1 cellular context compared by ENCODE assay signal in the genomic region with DNA sequence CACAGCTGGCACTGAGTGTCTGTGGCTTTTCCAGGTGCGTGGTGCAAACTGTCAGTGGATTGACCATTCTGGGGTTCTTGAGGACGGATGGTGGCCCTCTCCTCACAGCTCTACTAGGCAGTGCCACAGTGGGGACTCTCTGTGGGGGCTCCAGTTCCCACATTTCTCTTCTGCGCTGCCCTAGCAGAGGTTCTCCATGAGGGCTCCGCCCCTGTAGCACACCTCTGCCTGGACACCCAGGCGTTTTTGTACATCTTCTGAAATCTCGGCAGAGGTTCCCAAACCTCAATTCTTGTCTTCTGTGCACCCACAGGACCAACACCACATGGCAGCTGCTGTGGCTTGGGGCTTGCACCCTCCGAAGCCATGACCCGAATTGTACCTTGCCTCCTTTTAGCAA.
TF ChIP-seq lines count a peak whose summit lies in the region.

No MANE protein-coding gene starts in this region.

TF ChIP-seq in K562, 482 proteins besides CTCF, POLR2A, EP300 and RAD21 (continued from another document):
- TF ChIP-seq, protein P1, sequence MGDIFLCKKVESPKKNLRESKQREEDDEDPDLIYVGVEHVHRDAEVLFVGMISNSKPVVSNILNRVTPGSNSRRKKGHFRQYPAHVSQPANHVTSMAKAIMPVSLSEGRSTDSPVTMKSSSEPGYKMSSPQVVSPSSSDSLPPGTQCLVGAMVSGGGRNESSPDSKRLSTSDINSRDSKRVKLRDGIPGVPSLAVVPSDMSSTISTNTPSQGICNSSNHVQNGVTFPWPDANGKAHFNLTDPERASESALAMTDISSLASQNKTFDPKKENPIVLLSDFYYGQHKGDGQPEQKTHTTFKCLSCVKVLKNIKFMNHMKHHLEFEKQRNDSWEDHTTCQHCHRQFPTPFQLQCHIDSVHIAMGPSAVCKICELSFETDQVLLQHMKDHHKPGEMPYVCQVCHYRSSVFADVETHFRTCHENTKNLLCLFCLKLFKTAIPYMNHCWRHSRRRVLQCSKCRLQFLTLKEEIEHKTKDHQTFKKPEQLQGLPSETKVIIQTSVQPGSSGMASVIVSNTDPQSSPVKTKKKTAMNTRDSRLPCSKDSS (IDR thresholded peaks at IDR 0.05; ENCODE audit: low read depth, partially characterized antibody) = peak; percentile 51
- TF ChIP-seq PPARD (CRISPR knock-in tag; IDR thresholded peaks at IDR 0.05) (no peak), ZFP36 (IDR thresholded peaks at IDR 0.05; ENCODE audit: low read depth, low read length, partially characterized antibody) (peak; percentile 65), CBX5 (IDR thresholded peaks at IDR 0.05; ENCODE audit: borderline replicate concordance, low read depth) (peak; percentile 87), CBX1 (IDR thresholded peaks at IDR 0.05; ENCODE audit: low read depth) (peak; percentile 92), TRIM28 (IDR thresholded peaks at IDR 0.05) (peak; percentile 93)
TF ChIP-seq in K562: peak in this region for 6.
